ENCODE assay signal across 9 cellular contexts in the genomic region with DNA sequence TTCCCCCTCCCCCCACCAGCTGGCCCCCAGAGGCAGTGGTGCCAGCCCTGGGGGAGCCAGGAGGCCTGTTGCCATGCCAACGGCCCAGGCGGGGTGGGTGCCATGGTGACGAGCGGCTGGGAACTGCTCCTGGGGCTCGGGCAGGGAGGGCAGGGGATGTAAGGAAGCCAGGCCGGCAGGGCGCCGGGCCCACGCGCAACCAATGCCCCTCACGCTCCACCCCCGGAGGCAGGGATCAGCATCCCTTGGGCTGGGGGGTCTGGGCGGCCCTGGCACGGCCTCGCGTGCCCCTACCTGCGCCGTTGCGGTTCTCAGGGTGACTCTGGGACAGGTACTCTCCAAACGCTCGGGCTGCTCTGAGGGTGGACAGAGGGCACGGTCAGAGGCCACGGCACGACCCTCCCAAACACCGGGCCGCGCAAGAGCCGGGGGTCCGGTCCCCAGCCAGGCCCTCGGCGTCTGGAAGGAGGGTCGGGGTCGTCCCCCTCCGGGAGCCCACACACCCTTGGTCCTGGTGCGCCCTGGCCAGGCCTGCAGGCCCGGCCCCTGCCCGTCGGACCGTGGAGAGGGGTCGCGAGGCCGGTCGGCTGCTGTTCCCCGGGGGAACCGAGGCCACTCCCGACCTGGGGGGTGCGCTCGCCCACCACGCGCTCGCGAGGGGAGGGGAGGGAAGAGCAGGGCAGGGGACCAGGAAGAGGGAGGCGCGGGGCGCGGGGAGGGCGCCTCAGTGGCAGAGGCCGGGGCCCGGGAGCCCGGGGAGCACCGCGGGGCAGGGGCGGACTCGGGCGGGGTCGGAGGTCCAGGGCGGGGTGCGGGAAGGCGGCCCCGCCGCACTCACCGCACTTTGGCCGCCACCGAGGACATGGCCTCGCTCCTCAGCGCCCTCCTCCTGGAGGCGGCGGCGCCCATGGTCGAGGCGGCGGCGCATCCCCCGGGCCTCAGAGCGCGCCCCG. TPM values are rescaled to one million over a fixed set of nuclear protein-coding genes. Genes with fewer than 3 reads are reported as not detected.
DNase-seq lines count a peak whose midpoint lies in the region; ATAC-seq and TF ChIP-seq lines count a peak whose summit lies in the region.
"Had no signal": no experiment of that assay in that cellular context is flagged by ENCODE, and none has a peak within 500 bp of the region (broad histone marks: within the 10 kb centered on the region; RNA-seq: fewer than 3 reads in every experiment).

No MANE protein-coding gene starts in this region.

- WGBS in spleen, 5 donors, result 19 to 78% (median 28%) methylated on average over 4 to 87 of the region's 87 CpGs

- ATAC-seq in GM19351 (IDR thresholded peaks at IDR 0.05; ENCODE audit: unreplicated experiment), result peak; percentile 2

- peaks cover 11 to 16% of the 10 kb centered on the region in 2 donors for H3K36me3 Mint-ChIP-seq in CD14-positive monocyte
- H3K36me3 Mint-ChIP-seq in brain, result peaks cover 9% of the 10 kb centered on the region

- H3K9me3 Mint-ChIP-seq in CD14-positive monocyte, result peaks cover 0 to 12% (median 5%) of the 10 kb centered on the region in 7 donors
- H3K9me3 Mint-ChIP-seq in brain, result no peaks in the 10 kb centered on the region

- no peak for TF ChIP-seq POLR2A in NB4 (IDR thresholded peaks at IDR 0.05; ENCODE audit: extremely low read depth, insufficient read length)
- no peak for TF ChIP-seq POLR2A in spleen (IDR thresholded peaks at IDR 0.05)

- H3K9me3 ChIP-seq in iPS-20b (ENCODE audit: insufficient read depth, low read depth, low read length) (no peaks in the 10 kb centered on the region), spleen (no peaks in the 10 kb centered on the region)

- peaks cover 5 to 19% (median 11%) of the 10 kb centered on the region in 3 donors for H3K27me3 Mint-ChIP-seq in CD14-positive monocyte (ENCODE audit: low read depth in 3 of 3)
- H3K27me3 Mint-ChIP-seq in brain, result no peaks in the 10 kb centered on the region

- H3K4me3 Mint-ChIP-seq in CD14-positive monocyte, result peak overlapping the region in 1 of 2 donors; percentile 31
- peak overlapping the region in 4 of 5 experiments; percentile 45 to 76 (median 60) for H3K4me3 Mint-ChIP-seq in brain

- H3K27ac Mint-ChIP-seq in CD14-positive monocyte (no peak overlapping the region), brain (peak overlapping the region in 3 of 5 experiments; percentile 66 to 93 (median 72))

- intact Hi-C loops in CD14-positive monocyte (cut with micrococcal nuclease), result loop anchor here in 1 of 2 donors (5.0 kb wide), 1 partner anchor 36 kb away; a partner anchor contains a TSS
- intact Hi-C loops in spleen (cut with DNase I; ENCODE audit: low total_unique reads), result no loop called here

- H3K27me3 ChIP-seq in iPS-20b (ENCODE audit: insufficient read depth, low read length) (peaks cover 28% of the 10 kb centered on the region), spleen (replicated peaks in 1 of 7) (peaks cover 0 to 19% (median 0%) of the 10 kb centered on the region in 7 donors)

- H3K4me3 ChIP-seq in NB4 (ENCODE audit: low read depth, low read length) (peak overlapping the region; percentile 55), iPS-20b (ENCODE audit: low read length) (peak overlapping the region; percentile 64), spleen (peak overlapping the region; percentile 43 to 72 (median 50))

- H3K9ac ChIP-seq in iPS-20b (ENCODE audit: low read depth, low read length), result peak overlapping the region; percentile 41; the same call in 1 of the 2 replicates

- H3K27ac ChIP-seq in iPS-20b (ENCODE audit: low read length) (no peak overlapping the region), spleen (peak overlapping the region in 6 of 8 donors; percentile 27 to 89 (median 75))

- H3K4me1 Mint-ChIP-seq in CD14-positive monocyte, result peaks cover 13% of the 10 kb centered on the region
- peaks cover 29% of the 10 kb centered on the region for H3K4me1 Mint-ChIP-seq in brain

- H3K36me3 ChIP-seq in iPS-20b (ENCODE audit: insufficient read depth, low read depth, low read length) (0 out of 2 replicates have a peak, but pooled peaks cover 9% of the 10 kb centered on the region), spleen (peaks cover 0 to 28% (median 0%) of the 10 kb centered on the region in 6 donors)

- DNase-seq in CD14-positive monocyte (ENCODE audit: low spot score), result peak; percentile 46
- DNase-seq in NB4 (ENCODE audit: low read depth), result peak; percentile 39
- DNase-seq in spleen, result peak; percentile 82
- DNase-seq in activated gamma-delta T cell (lab: John Stamatoyannopoulos, UW), result no peak
- no peak for DNase-seq in HPDE6-E6E7 (ENCODE audit: extremely low spot score)

- H3K4me1 ChIP-seq in iPS-20b (ENCODE audit: insufficient read depth, low read length) (peaks cover 10% of the 10 kb centered on the region), spleen (peaks cover 37 to 90% (median 67%) of the 10 kb centered on the region in 6 donors)

- TF ChIP-seq CTCF in CD14-positive monocyte (IDR thresholded peaks at IDR 0.05) (no peak), NB4 (IDR thresholded peaks at IDR 0.05; ENCODE audit: low read depth, low read length) (no peak), brain (conservative IDR thresholded peaks at IDR 0.05) (no peak), spleen (IDR thresholded peaks at IDR 0.05 in 8 of 11, conservative IDR thresholded peaks at IDR 0.05 in 3 of 11) (no peak)

RNA-seq across cellular contexts. Expression of a gene that starts 0.7 kb away (rescaled TPM):
- polyA plus RNA-seq in CD14-positive monocyte (1 to 10 TPM; 4.6 to 5.3 TPM), brain (ENCODE audit: insufficient read depth, low read depth, low replicate concordance) (145 TPM), spleen (10 to 100 TPM; 21.8 to 49.3 (median 26.7) TPM)
- total RNA-seq in spleen, result 10 to 100 TPM; 21.8 to 39.0 (median 25.5) TPM

RNA-seq across cellular contexts. Expression of a gene that starts 17.3 kb away (rescaled TPM):
- polyA plus RNA-seq in CD14-positive monocyte (not detected), brain (ENCODE audit: insufficient read depth, low read depth, low replicate concordance) (0.15 TPM), spleen (under 1 TPM; 0.07 to 0.10 (median 0.09) TPM)
- under 1 TPM in 3 of 7 donors, not detected in 4; 0.26 to 0.37 (median 0.28) TPM for total RNA-seq in spleen
- total RNA-seq: NCI-H460 had no signal

RNA-seq across cellular contexts. Expression of a gene that starts 35.3 kb away (rescaled TPM):
- polyA plus RNA-seq in CD14-positive monocyte (1 to 10 TPM; 1.3 to 1.6 TPM), brain (ENCODE audit: insufficient read depth, low read depth, low replicate concordance) (7.3 TPM), spleen (10 to 100 TPM in 1 of 3 donors, 1 to 10 TPM in 2; 3.2 to 10.7 (median 7.8) TPM)
- 10 to 100 TPM in 2 of 7 donors, 1 to 10 TPM in 5; 1.9 to 15.0 (median 5.3) TPM for total RNA-seq in spleen

RNA-seq across cellular contexts. Expression of a gene that starts 35.5 kb away (rescaled TPM):
- polyA plus RNA-seq in CD14-positive monocyte (1 to 10 TPM; 2.0 to 3.0 TPM), brain (ENCODE audit: insufficient read depth, low read depth, low replicate concordance) (12.0 TPM), spleen (10 to 100 TPM; 15.6 to 62.3 (median 43.4) TPM)
- total RNA-seq in spleen, result 10 to 100 TPM; 14.5 to 52.8 (median 29.8) TPM

Comparison
In these comparisons a context has a peak if more than half of its experiments do, and no peak if none do; other contexts are left out.
1. DNase-seq: peak in CD14-positive monocyte (single experiment), NB4 (single experiment) and spleen (single experiment); none in activated gamma-delta T cell (single experiment) and HPDE6-E6E7 (single experiment).
2. H3K27ac Mint-ChIP-seq: peak in brain (3 of 5); none in CD14-positive monocyte (0 of 7).
3. Peak in every context shown above with its lines, with median percentiles within 50 percentile points of each other: H3K4me3 ChIP-seq.